Comparison of ENCODE assay signal across 11 cellular contexts in genomic region chr7:5625938-5626337, GRCh38. TPM values are rescaled to one million over a fixed set of nuclear protein-coding genes. Genes with fewer than 3 reads are reported as not detected.
A peak's percentile ranks its signal among the peaks of the same experiment; 100 is the strongest.
DNase-seq lines count a peak whose midpoint lies in the region; ATAC-seq, FAIRE-seq and TF ChIP-seq lines count a peak whose summit lies in the region.
"Had no signal": no experiment of that assay in that cellular context is flagged by ENCODE, and none has a peak within 500 bp of the region (broad histone marks: within the 10 kb centered on the region; RNA-seq: fewer than 3 reads in every experiment).

No MANE protein-coding gene starts in this region.

- TF ChIP-seq POLR2A in A549 (IDR thresholded peaks at IDR 0.05; ENCODE audit: low read length), result no peak

- POLR2A ChIA-PET in A549 (lab: Yijun Ruan, JAX), result no interaction called here

- H3K4me1 ChIP-seq in A549, result peaks cover 15% of the 10 kb centered on the region; the same call in 2 of the 3 replicates

- WGBS in A549 (ENCODE audit: missing lambda C conversion rate), result 25% methylated on average over 1 of the region's 1 CpG

- H3K4me3 Mint-ChIP-seq in activated T-helper 2 cell treated with anti-CD3 and anti-CD28 coated beads, Interferon-gamma antibody, Interleukin-2, Interleukin-4, amounts not matched to agents 10 μg/mL and 5 μg/mL and 100 μg/mL, durations not matched to agents 14 hours and 24 hours and 36 hours (ENCODE audit: low read depth), result no peak overlapping the region

- peaks cover 20% of the 10 kb centered on the region for H3K36me3 Mint-ChIP-seq in activated T-helper 2 cell treated with anti-CD3 and anti-CD28 coated beads, Interferon-gamma antibody, Interleukin-2, Interleukin-4, amounts not matched to agents 10 μg/mL and 5 μg/mL and 100 μg/mL, durations not matched to agents 14 hours and 24 hours and 36 hours (ENCODE audit: low read depth)

- no peaks in the 10 kb centered on the region for H3K9me3 Mint-ChIP-seq in activated T-helper 2 cell treated with anti-CD3 and anti-CD28 coated beads, Interferon-gamma antibody, Interleukin-2, Interleukin-4, amounts not matched to agents 10 μg/mL and 5 μg/mL and 100 μg/mL, durations not matched to agents 14 hours and 24 hours and 36 hours

- no peak overlapping the region for H3K4me2 ChIP-seq in A549

- peak overlapping the region; percentile 24 for H3K27ac Mint-ChIP-seq in activated T-helper 2 cell treated with anti-CD3 and anti-CD28 coated beads, Interferon-gamma antibody, Interleukin-2, Interleukin-4, amounts not matched to agents 10 μg/mL and 5 μg/mL and 100 μg/mL, durations not matched to agents 14 hours and 24 hours and 36 hours

- no peak overlapping the region for H3K4me3 ChIP-seq in A549
- H3K4me3 ChIP-seq: right atrium auricular region, upper lobe of left lung had no signal

- H3K27me3 Mint-ChIP-seq in activated T-helper 2 cell treated with anti-CD3 and anti-CD28 coated beads, Interferon-gamma antibody, Interleukin-2, Interleukin-4, amounts not matched to agents 10 μg/mL and 5 μg/mL and 100 μg/mL, durations not matched to agents 14 hours and 24 hours and 36 hours (ENCODE audit: low read depth), result no peaks in the 10 kb centered on the region

- intact Hi-C loops in activated T-helper 2 cell treated with anti-CD3 and anti-CD28 coated beads, Interferon-gamma antibody, Interleukin-2, Interleukin-4, amounts not matched to agents 10 μg/mL and 5 μg/mL and 100 μg/mL, durations not matched to agents 14 hours and 24 hours and 36 hours (cut with micrococcal nuclease), result no loop called here

- no peak overlapping the region for H3K27ac ChIP-seq in A549
- H3K27ac ChIP-seq: right atrium auricular region had no signal

- in situ Hi-C loops in GM13976 (cut with MboI; ENCODE audit: low sequenced_read_pairs, unreplicated experiment), result no loop called here

- TF ChIP-seq RAD21 in A549 (conservative IDR thresholded peaks at IDR 0.05 in 1 of 2, IDR thresholded peaks at IDR 0.05 in 1 of 2), result no peak

- CTCF ChIA-PET in A549 (lab: Yijun Ruan, JAX), result interaction anchor here (0.6 to 2.9 kb wide), 6 partner anchors 12 to 131 kb away, joined by 3 to 13 read pairs (median 3); no protein-coding TSS in a partner anchor

- TF ChIP-seq CTCF in A549 (IDR thresholded peaks at IDR 0.05) (no peak), GM13976 (IDR thresholded peaks at IDR 0.05; ENCODE audit: borderline replicate concordance, control extremely low read depth, extremely low read depth, insufficient read depth, missing control alignments) (no peak)

- TF ChIP-seq EP300 in A549 (IDR thresholded peaks at IDR 0.05), result no peak

- FAIRE-seq in A549 (lab: Jason Lieb, UNC), result no peak

- peak in 1 of 2 experiments; percentile 52; a peak in 3 of 6 replicates for ATAC-seq in A549
- ATAC-seq in GM21360 (IDR thresholded peaks at IDR 0.05; ENCODE audit: unreplicated experiment), result no peak

- H3K9me3 ChIP-seq in A549, result no peaks in the 10 kb centered on the region
- H3K9me3 ChIP-seq: right atrium auricular region, upper lobe of left lung had no signal

- H3K4me1 Mint-ChIP-seq in activated T-helper 2 cell treated with anti-CD3 and anti-CD28 coated beads, Interferon-gamma antibody, Interleukin-2, Interleukin-4, amounts not matched to agents 10 μg/mL and 5 μg/mL and 100 μg/mL, durations not matched to agents 14 hours and 24 hours and 36 hours (ENCODE audit: low read depth), result peaks cover 14% of the 10 kb centered on the region

- DNase-seq in A549 (ENCODE audit: low read depth in 1 of 2, low spot score in 1 of 2), result peak in 1 of 2 experiments; percentile 47
- DNase-seq in GM13976 (ENCODE audit: low spot score), result peak; percentile 60
- DNase-seq in activated T-helper 2 cell treated with anti-CD3 and anti-CD28 coated beads, Interferon-gamma antibody, Interleukin-2, Interleukin-4, amounts not matched to agents 10 μg/mL and 5 μg/mL and 100 μg/mL, durations not matched to agents 14 hours and 24 hours and 36 hours (ENCODE audit: low spot score), result no peak
- peak; percentile 29 for DNase-seq in iPS-NIHi7 (ENCODE audit: extremely low spot score)
- no peak for DNase-seq in stimulated activated CD8-positive, alpha-beta memory T cell treated with anti-CD3 and anti-CD28 coated beads, Interleukin-4, amount 100 ng/mL, for 48 hours
- no peak for DNase-seq in GOT3 (lab: John Stamatoyannopoulos, UW)
- DNase-seq in NOMO-1 treated with dmso at 0.1 percent for 144 hours (lab: John Stamatoyannopoulos, UW; ENCODE audit: unreplicated experiment), result no peak
- DNase-seq: hypothalamus, upper lobe of left lung had no signal

TF ChIP-seq in A549, 52 proteins besides CTCF, POLR2A, EP300 and RAD21:
- no peak for TF ChIP-seq ZSCAN20 (CRISPR knock-in tag; IDR thresholded peaks at IDR 0.05)
- no peak for TF ChIP-seq HOXB13 (CRISPR knock-in tag; IDR thresholded peaks at IDR 0.05; ENCODE audit: low read depth)
- TF ChIP-seq MAX (IDR thresholded peaks at IDR 0.05), result peak; percentile 51; the same call in 1 of the 2 replicates
- TF ChIP-seq NR3C1 (IDR thresholded peaks at IDR 0.05), result no peak
- no peak for TF ChIP-seq FOSB (CRISPR knock-in tag; IDR thresholded peaks at IDR 0.05)
- TF ChIP-seq HOXB5 (CRISPR knock-in tag; IDR thresholded peaks at IDR 0.05), result no peak
- TF ChIP-seq HEYL (CRISPR knock-in tag; IDR thresholded peaks at IDR 0.05), result no peak

RNA-seq across cellular contexts. Expression of gene FSCN1, which starts 33.3 kb away (rescaled TPM):
- 39.1 and 50.6 TPM in 2 replicates for polyA plus RNA-seq in A549 (2011; rRNA removed)
- 139 and 218 TPM in 2 replicates for polyA plus RNA-seq in A549 (2012; cell fraction: cytosol; rRNA removed)
- polyA plus RNA-seq in A549 (2012; cell fraction: nucleus; rRNA removed), result 193 and 320 TPM in 2 replicates
- polyA plus RNA-seq in A549 (2017; fragmentation: RNase III; extraction: RNeasy Plus Mini Kit Qiagen cat#74134 plus additional on column Dnase treatment), result 165 to 184 TPM (median 171 TPM) in 3 replicates
- 37.2 and 59.3 TPM in 2 replicates for polyA minus RNA-seq in A549 (2011; rRNA and poly(A)+ RNA removed)
- 30.3 and 30.7 TPM in 2 replicates for total RNA-seq in activated T-helper 2 cell treated with anti-CD3 and anti-CD28 coated beads, Interferon-gamma antibody, Interleukin-2, Interleukin-4, amounts not matched to agents 10 μg/mL and 5 μg/mL and 100 μg/mL, durations not matched to agents 14 hours and 24 hours and 36 hours

Comparison
In these comparisons a context has a peak if more than half of its experiments do, and no peak if none do; other contexts are left out.
1. DNase-seq: peak in GM13976 (single experiment) and iPS-NIHi7 (single experiment); none in activated T-helper 2 cell treated with anti-CD3 and anti-CD28 coated beads, Interferon-gamma antibody, Interleukin-2, Interleukin-4, amounts not matched to agents 10 μg/mL and 5 μg/mL and 100 μg/mL, durations not matched to agents 14 hours and 24 hours and 36 hours (single experiment), stimulated activated CD8-positive, alpha-beta memory T cell treated with anti-CD3 and anti-CD28 coated beads, Interleukin-4, amount 100 ng/mL, for 48 hours (single experiment), GOT3 (single experiment) and NOMO-1 treated with dmso at 0.1 percent for 144 hours (single experiment).